ENCODE assay signal across 8 cellular contexts in the genomic region with DNA sequence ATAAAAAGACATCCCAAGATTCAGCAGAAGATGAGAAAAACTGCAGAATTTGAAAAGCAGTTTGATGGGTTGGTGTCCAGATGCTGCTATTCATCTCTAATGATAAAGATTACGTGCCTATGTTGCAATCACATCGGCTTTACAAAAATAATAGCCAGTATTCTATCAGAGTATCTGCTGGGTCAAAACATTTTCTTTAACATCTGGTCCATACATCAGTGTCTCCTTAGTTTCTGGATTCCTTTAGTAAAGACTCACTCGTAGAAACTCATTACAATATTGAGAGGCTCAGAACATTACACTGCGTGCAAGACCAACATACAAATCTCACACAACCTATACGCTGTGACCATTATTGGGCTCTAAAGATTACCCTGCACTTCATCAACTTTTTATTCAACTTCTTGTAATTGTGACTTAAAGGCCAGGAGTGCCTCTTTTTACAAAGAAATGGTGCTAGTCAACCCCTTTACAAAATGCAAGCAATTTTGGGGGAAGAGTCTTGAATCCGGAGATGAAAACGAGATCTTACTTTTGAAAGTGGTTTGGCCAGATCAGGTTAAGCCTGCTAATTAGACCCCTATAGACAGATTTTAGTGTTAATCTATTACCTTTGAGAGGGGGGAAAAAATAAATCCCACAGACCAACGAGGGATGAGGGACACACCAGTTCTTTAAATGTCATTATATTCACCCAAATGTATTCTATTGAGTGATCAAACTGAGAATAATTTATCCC. TPM values are rescaled to one million over a fixed set of nuclear protein-coding genes. Genes with fewer than 3 reads are reported as not detected.
DNase-seq lines count a peak whose midpoint lies in the region; ATAC-seq, FAIRE-seq and TF ChIP-seq lines count a peak whose summit lies in the region.

No MANE protein-coding gene starts in this region.

- TF ChIP-seq EP300 in H1 (IDR thresholded peaks at IDR 0.05; ENCODE audit: borderline replicate concordance in 1 of 2, low read depth in 2 of 2, low read length in 2 of 2) = no peak

- peaks cover 37 to 56% of the 10 kb centered on the region in 2 experiments for H4K20me1 ChIP-seq in H1 (replicated peaks in 1 of 2; ENCODE audit: control insufficient read depth in 1 of 2, insufficient read depth in 2 of 2, low read length in 2 of 2)

- peak overlapping the region; percentile 83 to 100 (median 96) for H3K4me3 ChIP-seq in H1 (ENCODE audit: extremely low read depth in 1 of 4, insufficient read depth in 2 of 4, low read depth in 3 of 4, low read length in 4 of 4)

- no peak overlapping the region for H4K8ac ChIP-seq in H1 (ENCODE audit: extremely low read depth, insufficient read depth, low read length)

- no peak overlapping the region for H2AFZ ChIP-seq in H1 (ENCODE audit: low read length)

- H3K79me2 ChIP-seq in H1 (ENCODE audit: control insufficient read depth in 1 of 2, insufficient read depth in 2 of 2, low read length in 2 of 2) = peaks cover 74 to 80% of the 10 kb centered on the region in 2 experiments

- no peak for TF ChIP-seq CTCF in H1 (IDR thresholded peaks at IDR 0.05; ENCODE audit: control extremely low read depth in 1 of 3, insufficient read depth in 1 of 3, low read depth in 1 of 3, low read length in 3 of 3)
- no peak for TF ChIP-seq CTCF in osteocyte (IDR thresholded peaks at IDR 0.05)

- peaks cover 0 to 21% (median 10%) of the 10 kb centered on the region in 4 experiments; a peak in 5 of 8 replicates for H3K36me3 ChIP-seq in H1 (ENCODE audit: control insufficient read depth in 2 of 4, insufficient read depth in 4 of 4, low read length in 3 of 4)

- peaks cover 2% of the 10 kb centered on the region for H3K9me3 Mint-ChIP-seq in osteocyte (ENCODE audit: unreplicated experiment)

- CTCF ChIA-PET in H1 (lab: Charles Lee; ENCODE audit: partially characterized antibody) = no interaction called here

- no peak for TF ChIP-seq RAD21 in H1 (IDR thresholded peaks at IDR 0.05 in 1 of 2, conservative IDR thresholded peaks at IDR 0.05 in 1 of 2; ENCODE audit: low read depth in 2 of 2, low read length in 2 of 2)

- TF ChIP-seq POLR2A in H1 (IDR thresholded peaks at IDR 0.05; ENCODE audit: control extremely low read depth in 1 of 2, low read depth in 2 of 2, low read length in 2 of 2) = no peak; a peak in 2 of 3 replicates

- POLR2A ChIA-PET in H1 (lab: Charles Lee; ENCODE audit: partially characterized antibody) = interaction anchor here (0.8 to 3.9 kb wide), 13 partner anchors 9 to 149 kb away, joined by 3 to 171 read pairs (median 5); a partner anchor contains a TSS

- no peak overlapping the region for H4K5ac ChIP-seq in H1 (ENCODE audit: insufficient read length, low read depth, low read length)

- no peak for ATAC-seq in HG03139 (IDR thresholded peaks at IDR 0.05; ENCODE audit: unreplicated experiment)
- ATAC-seq in HG02884 (IDR thresholded peaks at IDR 0.05; ENCODE audit: unreplicated experiment) = no peak
- ATAC-seq in GM18520 (IDR thresholded peaks at IDR 0.05; ENCODE audit: unreplicated experiment) = no peak

- no peak overlapping the region for H3K23ac ChIP-seq in H1 (ENCODE audit: insufficient read length)

- H3K18ac ChIP-seq in H1 (ENCODE audit: extremely low read depth, low read length) = no peak overlapping the region

- H2BK120ac ChIP-seq in H1 (replicated peaks; ENCODE audit: low read depth, low read length) = no peak overlapping the region

- FAIRE-seq in H1 (lab: Jason Lieb, UNC) = no peak

- no peak overlapping the region for H3K27ac ChIP-seq in H1 (ENCODE audit: low read depth, low read length)

- no peaks in the 10 kb centered on the region for H3K27me3 ChIP-seq in H1 (replicated peaks in 1 of 4; ENCODE audit: control insufficient read depth in 3 of 4, extremely low read depth in 1 of 4, insufficient read depth in 3 of 4, low read length in 3 of 4)

- peak overlapping the region in 3 of 4 experiments; percentile 14 to 93 (median 52); a peak in 4 of 7 replicates for H3K9ac ChIP-seq in H1 (replicated peaks in 1 of 4; ENCODE audit: extremely low read depth in 1 of 4, low read depth in 3 of 4, low read length in 3 of 4)

- H3K27me3 Mint-ChIP-seq in osteocyte (ENCODE audit: unreplicated experiment) = no peaks in the 10 kb centered on the region

- H3K4me1 Mint-ChIP-seq in osteocyte (ENCODE audit: unreplicated experiment) = peaks cover 64% of the 10 kb centered on the region

- H3K27ac Mint-ChIP-seq in osteocyte (ENCODE audit: unreplicated experiment) = peak overlapping the region; percentile 100

- peaks cover 8% of the 10 kb centered on the region for H3K36me3 Mint-ChIP-seq in osteocyte (ENCODE audit: unreplicated experiment)

- no peak overlapping the region for H2BK12ac ChIP-seq in H1 (ENCODE audit: low read depth, low read length)

- DNase-seq in EH (ENCODE audit: low read depth) (peak; percentile 33), NCI-H69 (lab: John Stamatoyannopoulos, UW) (peak; percentile 32), H1 (ENCODE audit: low read depth in 1 of 2, low spot score in 2 of 2) (no peak), osteocyte (ENCODE audit: extremely low spot score, unreplicated experiment) (no peak), SK-N-DZ (ENCODE audit: low spot score) (no peak)

- H2AK5ac ChIP-seq in H1 (ENCODE audit: low read depth, low read length) = no peak overlapping the region

- no peaks in the 10 kb centered on the region for H3K79me1 ChIP-seq in H1 (ENCODE audit: low read depth, low read length)

- 8% methylated on average over 8 of the region's 8 CpGs; no CpG with 5 or more reads in 1 of the 2 experiments for WGBS in H1 (ENCODE audit: extremely low coverage in 1 of 2, insufficient coverage in 1 of 2, insufficient read length in 1 of 2, insufficient replicate concordance in 2 of 2, low coverage in 1 of 2, low lambda C conversion rate in 2 of 2, missing lambda C conversion rate in 1 of 2), 2 experiments

- no peak overlapping the region for H3K14ac ChIP-seq in H1 (ENCODE audit: insufficient read length)

- H3K56ac ChIP-seq in H1 (replicated peaks; ENCODE audit: insufficient read length, low read depth, low read length) = no peak overlapping the region

- peaks cover 0 to 13% (median 5%) of the 10 kb centered on the region in 4 experiments; a peak in 4 of 7 replicates for H3K4me1 ChIP-seq in H1 (replicated peaks in 1 of 4; ENCODE audit: control insufficient read depth in 3 of 4, insufficient read depth in 4 of 4, low read length in 3 of 4)

- no peak overlapping the region for H3K4ac ChIP-seq in H1 (replicated peaks; ENCODE audit: insufficient read length, low read depth, low read length)

- H3K4me3 Mint-ChIP-seq in osteocyte (ENCODE audit: unreplicated experiment) = peak overlapping the region; percentile 100

- no peak overlapping the region for H2BK5ac ChIP-seq in H1 (ENCODE audit: low read depth, low read length)

- H2BK20ac ChIP-seq in H1 (ENCODE audit: low read length) = no peak overlapping the region

- no peak overlapping the region for H2BK15ac ChIP-seq in H1 (ENCODE audit: low read length)

- peaks cover 12% of the 10 kb centered on the region; the same call in 1 of the 2 replicates for H3K23me2 ChIP-seq in H1 (ENCODE audit: low read depth, low read length)

- H3K4me2 ChIP-seq in H1 (ENCODE audit: insufficient read depth in 1 of 2, low read depth in 2 of 2, low read length in 2 of 2) = peak overlapping the region; percentile 81 to 87

- H4K91ac ChIP-seq in H1 (replicated peaks; ENCODE audit: insufficient read length, low read length) = no peak overlapping the region

- H3K9me3 ChIP-seq in H1 (ENCODE audit: insufficient read depth in 2 of 2, low read depth in 1 of 2, low read length in 1 of 2) = no peaks in the 10 kb centered on the region; a peak in 1 of 4 replicates

TF ChIP-seq in H1, 55 proteins besides CTCF, POLR2A, EP300 and RAD21:
- TF ChIP-seq BCL11A (IDR thresholded peaks at IDR 0.05; ENCODE audit: low read depth in 2 of 2, low read length in 2 of 2) (no peak), JUND (IDR thresholded peaks at IDR 0.05; ENCODE audit: low read length) (no peak), CHD2 (IDR thresholded peaks at IDR 0.05; ENCODE audit: low read length) (no peak), CEBPB (IDR thresholded peaks at IDR 0.05; ENCODE audit: low read depth, low read length) (peak; percentile 60; the same call in 1 of the 2 replicates), TCF12 (IDR thresholded peaks at IDR 0.05; ENCODE audit: low read depth, low read length) (no peak), TAF7 (optimal IDR thresholded peaks at IDR 0.05; ENCODE audit: borderline replicate concordance, low read depth, low read length) (peak; percentile 36), RXRA (IDR thresholded peaks at IDR 0.05; ENCODE audit: insufficient read depth, low read depth, low read length) (no peak), CBX8 (IDR thresholded peaks at IDR 0.05; ENCODE audit: borderline replicate concordance, low read depth, low read length) (no peak), FOSL1 (IDR thresholded peaks at IDR 0.05; ENCODE audit: insufficient read depth, low read depth, low read length) (no peak), KDM4A (IDR thresholded peaks at IDR 0.05; ENCODE audit: low read depth, low read length, severe bottlenecking) (no peak), SP4 (IDR thresholded peaks at IDR 0.05; ENCODE audit: low read length) (no peak), ZNF274 (IDR thresholded peaks at IDR 0.05; ENCODE audit: borderline replicate concordance, extremely low read depth, low read length) (no peak), SIX5 (IDR thresholded peaks at IDR 0.05; ENCODE audit: low read depth, low read length) (no peak)
- TF ChIP-seq, protein P1, sequence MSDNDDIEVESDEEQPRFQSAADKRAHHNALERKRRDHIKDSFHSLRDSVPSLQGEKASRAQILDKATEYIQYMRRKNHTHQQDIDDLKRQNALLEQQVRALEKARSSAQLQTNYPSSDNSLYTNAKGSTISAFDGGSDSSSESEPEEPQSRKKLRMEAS (IDR thresholded peaks at IDR 0.05) = no peak

RNA-seq across cellular contexts. Expression of a gene that starts 2.9 kb away (rescaled TPM):
- 267 and 274 TPM in 2 replicates for total RNA-seq in H1 (2021; fragmentation: NEBNext Ultra II Directional; extraction: Animal tissue kit (Norgen Biotek cat#: 25700))
- 206 and 251 TPM in 2 replicates for polyA plus RNA-seq in H1 (2011; rRNA removed)
- polyA plus RNA-seq in H1 (2011; cell fraction: cytosol; rRNA removed) = 276 TPM
- polyA plus RNA-seq in H1 (2011; cell fraction: nucleus; rRNA removed) = 182 TPM
- polyA plus RNA-seq in H1 (2012, experiment 1 of 2) = 251 to 314 TPM (median 271 TPM) in 4 replicates
- 66.5 TPM for polyA plus RNA-seq in H1 (2012, experiment 2 of 2)
- 261 TPM for polyA plus RNA-seq in H1 (2013, experiment 1 of 2)
- polyA plus RNA-seq in H1 (2013, experiment 2 of 2) = 258 TPM
- polyA minus RNA-seq in H1 (2011; rRNA and poly(A)+ RNA removed) = 233 and 288 TPM in 2 replicates
- 376 TPM for polyA minus RNA-seq in H1 (2011; cell fraction: cytosol; rRNA and poly(A)+ RNA removed)
- 505 TPM for polyA minus RNA-seq in H1 (2011; cell fraction: nucleus; rRNA and poly(A)+ RNA removed)
- total RNA-seq in osteocyte = 90.9 and 113 TPM in 2 replicates
- 316 and 673 TPM in 2 replicates for polyA plus RNA-seq in SK-N-DZ (2014; cell fraction: cytosol; rRNA removed)
- polyA plus RNA-seq in SK-N-DZ (2014; cell fraction: nucleus; rRNA removed) = 282 and 334 TPM in 2 replicates

Comparison
In these comparisons a context has a peak if more than half of its experiments do, and no peak if none do; other contexts are left out.
1. DNase-seq: peak in EH (single experiment) and NCI-H69 (single experiment); none in H1 (0 of 2), osteocyte (single experiment) and SK-N-DZ (single experiment).